Comparison of ENCODE assay signal across 1 cellular context in the genomic region with DNA sequence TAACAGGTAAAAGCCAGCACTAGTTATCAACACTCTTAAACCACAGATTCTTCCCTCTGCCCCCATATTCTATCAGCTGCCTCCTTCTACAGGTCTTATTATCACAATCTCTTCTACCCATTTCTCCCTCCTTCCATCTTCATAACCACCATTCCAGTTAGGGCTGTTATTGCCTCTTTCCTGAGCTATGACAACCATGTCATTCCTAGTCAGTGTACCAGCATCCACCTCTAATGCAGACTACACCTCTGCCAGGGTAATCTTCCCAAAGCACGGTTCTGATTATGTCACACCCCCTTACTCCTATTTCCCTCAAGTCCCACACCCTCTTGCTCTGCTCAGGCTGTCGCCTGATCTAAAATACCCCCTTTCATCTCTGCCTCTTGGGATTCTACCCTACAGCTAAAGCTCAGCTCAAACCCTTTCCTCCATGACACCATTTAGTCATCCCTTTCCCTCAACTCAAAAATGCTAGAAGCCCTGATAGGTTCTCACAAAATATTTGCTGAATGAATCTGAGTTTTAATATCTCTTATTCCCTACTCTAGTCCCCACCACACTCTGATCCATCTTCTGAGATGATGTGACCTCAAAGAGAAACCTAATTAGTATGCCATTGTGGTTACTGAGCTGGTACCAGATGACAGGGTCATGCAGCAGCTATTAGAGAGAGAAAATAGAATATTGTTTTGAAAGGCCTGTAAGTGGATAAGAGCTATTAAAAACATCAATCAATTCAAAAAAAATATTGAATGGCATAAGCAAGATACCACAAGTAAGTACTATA.
A peak's percentile ranks its signal among the peaks of the same experiment; 100 is the strongest.
TF ChIP-seq lines count a peak whose summit lies in the region.

No MANE protein-coding gene starts in this region.

TF ChIP-seq in K562, 482 proteins besides CTCF, POLR2A, EP300 and RAD21:
- TF ChIP-seq LARP7 (IDR thresholded peaks at IDR 0.05) (no peak), SUPT5H (IDR thresholded peaks at IDR 0.05) (peak; percentile 33)
